Comparison of ENCODE assay signal across 2 cellular contexts in the genomic region with DNA sequence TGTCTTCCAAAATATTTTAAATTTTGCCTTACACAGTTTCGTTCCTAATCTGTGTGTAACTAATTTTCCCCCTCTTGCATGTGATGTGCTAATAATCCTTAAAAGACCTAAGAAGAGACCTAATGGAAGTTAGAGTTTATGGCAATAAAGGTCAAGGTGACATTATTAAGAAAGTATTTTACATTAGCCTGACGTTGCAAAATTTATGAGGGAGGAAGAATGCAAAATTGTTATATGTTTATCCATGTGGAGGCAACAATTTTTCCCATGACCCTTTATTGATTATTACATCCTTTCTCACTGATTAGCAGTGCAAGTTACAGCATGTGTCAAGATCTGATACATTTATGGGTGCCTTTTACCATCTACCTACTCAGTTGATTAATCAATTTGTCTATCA.
TF ChIP-seq lines count a peak whose summit lies in the region.

No MANE protein-coding gene starts in this region.

TF ChIP-seq in HepG2, 621 proteins besides CTCF, POLR2A, EP300 and RAD21:
- TF ChIP-seq MAFK (conservative IDR thresholded peaks at IDR 0.05 in 1 of 2, IDR thresholded peaks at IDR 0.05 in 1 of 2; ENCODE audit: low read length in 2 of 2), result peak; percentile 51 to 82; a peak in 3 of 4 replicates
- TF ChIP-seq ZNF713 (CRISPR knock-in tag; IDR thresholded peaks at IDR 0.05), result no peak
- TF ChIP-seq MAFF (IDR thresholded peaks at IDR 0.05; ENCODE audit: low read depth, low read length), result peak; percentile 71

TF ChIP-seq in IMR-90, 13 proteins besides CTCF, POLR2A, EP300 and RAD21:
- peak; percentile 38 for TF ChIP-seq MAFK (IDR thresholded peaks at IDR 0.05; ENCODE audit: low read depth, low read length)
- TF ChIP-seq, protein P1, sequence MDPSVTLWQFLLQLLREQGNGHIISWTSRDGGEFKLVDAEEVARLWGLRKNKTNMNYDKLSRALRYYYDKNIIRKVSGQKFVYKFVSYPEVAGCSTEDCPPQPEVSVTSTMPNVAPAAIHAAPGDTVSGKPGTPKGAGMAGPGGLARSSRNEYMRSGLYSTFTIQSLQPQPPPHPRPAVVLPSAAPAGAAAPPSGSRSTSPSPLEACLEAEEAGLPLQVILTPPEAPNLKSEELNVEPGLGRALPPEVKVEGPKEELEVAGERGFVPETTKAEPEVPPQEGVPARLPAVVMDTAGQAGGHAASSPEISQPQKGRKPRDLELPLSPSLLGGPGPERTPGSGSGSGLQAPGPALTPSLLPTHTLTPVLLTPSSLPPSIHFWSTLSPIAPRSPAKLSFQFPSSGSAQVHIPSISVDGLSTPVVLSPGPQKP (IDR thresholded peaks at IDR 0.05; ENCODE audit: borderline replicate concordance, low read depth, low read length), result no peak
